In the genomic region with DNA sequence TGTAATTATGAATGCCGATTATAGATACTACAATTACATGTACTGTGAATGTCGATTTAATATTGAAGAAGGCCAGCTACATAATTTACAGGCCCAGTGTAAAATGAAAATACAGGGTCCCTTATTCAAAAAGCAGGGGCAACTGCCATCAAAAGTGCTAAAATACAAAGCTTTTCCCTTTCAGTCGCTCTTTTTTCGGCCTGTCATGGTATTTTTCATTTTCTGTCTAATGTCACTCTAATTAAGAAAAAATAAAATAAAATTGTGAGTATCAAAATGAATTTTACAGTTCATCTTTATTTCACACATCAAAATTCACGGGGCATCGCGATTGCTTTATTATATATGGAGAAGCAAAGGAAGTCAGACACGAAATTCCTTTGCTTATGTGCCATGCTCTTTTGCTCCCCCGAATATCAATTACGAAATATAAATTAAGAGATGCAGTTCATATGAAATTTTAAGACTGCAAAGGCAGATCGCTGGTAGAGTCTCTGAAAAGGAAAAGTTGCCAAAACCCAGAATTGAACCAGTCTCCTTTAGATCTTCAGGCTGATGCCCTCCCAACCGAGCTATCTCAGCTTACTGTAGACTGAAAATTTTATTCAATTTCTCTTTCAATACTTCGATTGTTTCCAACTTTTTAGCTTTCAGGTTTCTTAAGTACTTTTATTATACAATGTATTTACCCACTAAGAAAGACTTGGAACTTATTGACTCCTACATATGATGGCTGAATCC, we compare ENCODE assay signal across 1 cellular context.
TF ChIP-seq lines count a peak whose summit lies in the region.

No MANE protein-coding gene starts in this region.

TF ChIP-seq in K562, 482 proteins besides CTCF, POLR2A, EP300 and RAD21 (continued from another document):
- TF ChIP-seq, protein P1, sequence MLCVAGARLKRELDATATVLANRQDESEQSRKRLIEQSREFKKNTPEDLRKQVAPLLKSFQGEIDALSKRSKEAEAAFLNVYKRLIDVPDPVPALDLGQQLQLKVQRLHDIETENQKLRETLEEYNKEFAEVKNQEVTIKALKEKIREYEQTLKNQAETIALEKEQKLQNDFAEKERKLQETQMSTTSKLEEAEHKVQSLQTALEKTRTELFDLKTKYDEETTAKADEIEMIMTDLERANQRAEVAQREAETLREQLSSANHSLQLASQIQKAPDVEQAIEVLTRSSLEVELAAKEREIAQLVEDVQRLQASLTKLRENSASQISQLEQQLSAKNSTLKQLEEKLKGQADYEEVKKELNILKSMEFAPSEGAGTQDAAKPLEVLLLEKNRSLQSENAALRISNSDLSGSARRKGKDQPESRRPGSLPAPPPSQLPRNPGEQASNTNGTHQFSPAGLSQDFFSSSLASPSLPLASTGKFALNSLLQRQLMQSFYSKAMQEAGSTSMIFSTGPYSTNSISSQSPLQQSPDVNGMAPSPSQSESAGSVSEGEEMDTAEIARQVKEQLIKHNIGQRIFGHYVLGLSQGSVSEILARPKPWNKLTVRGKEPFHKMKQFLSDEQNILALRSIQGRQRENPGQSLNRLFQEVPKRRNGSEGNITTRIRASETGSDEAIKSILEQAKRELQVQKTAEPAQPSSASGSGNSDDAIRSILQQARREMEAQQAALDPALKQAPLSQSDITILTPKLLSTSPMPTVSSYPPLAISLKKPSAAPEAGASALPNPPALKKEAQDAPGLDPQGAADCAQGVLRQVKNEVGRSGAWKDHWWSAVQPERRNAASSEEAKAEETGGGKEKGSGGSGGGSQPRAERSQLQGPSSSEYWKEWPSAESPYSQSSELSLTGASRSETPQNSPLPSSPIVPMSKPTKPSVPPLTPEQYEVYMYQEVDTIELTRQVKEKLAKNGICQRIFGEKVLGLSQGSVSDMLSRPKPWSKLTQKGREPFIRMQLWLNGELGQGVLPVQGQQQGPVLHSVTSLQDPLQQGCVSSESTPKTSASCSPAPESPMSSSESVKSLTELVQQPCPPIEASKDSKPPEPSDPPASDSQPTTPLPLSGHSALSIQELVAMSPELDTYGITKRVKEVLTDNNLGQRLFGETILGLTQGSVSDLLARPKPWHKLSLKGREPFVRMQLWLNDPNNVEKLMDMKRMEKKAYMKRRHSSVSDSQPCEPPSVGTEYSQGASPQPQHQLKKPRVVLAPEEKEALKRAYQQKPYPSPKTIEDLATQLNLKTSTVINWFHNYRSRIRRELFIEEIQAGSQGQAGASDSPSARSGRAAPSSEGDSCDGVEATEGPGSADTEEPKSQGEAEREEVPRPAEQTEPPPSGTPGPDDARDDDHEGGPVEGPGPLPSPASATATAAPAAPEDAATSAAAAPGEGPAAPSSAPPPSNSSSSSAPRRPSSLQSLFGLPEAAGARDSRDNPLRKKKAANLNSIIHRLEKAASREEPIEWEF (CRISPR knock-in tag; IDR thresholded peaks at IDR 0.05): peak; percentile 61; the same call in 1 of the 2 replicates
- TF ChIP-seq STAT5A (IDR thresholded peaks at IDR 0.05; ENCODE audit: borderline replicate concordance, low read length): peak; percentile 11; the same call in 1 of the 2 replicates
- TF ChIP-seq SMARCB1 (IDR thresholded peaks at IDR 0.05; ENCODE audit: insufficient read length, low read depth): no peak
- peak; percentile 49; the same call in 1 of the 2 replicates for TF ChIP-seq TEAD4 (IDR thresholded peaks at IDR 0.05; ENCODE audit: low read length)
- TF ChIP-seq TEAD4 (CRISPR knock-in tag; IDR thresholded peaks at IDR 0.05; ENCODE audit: borderline replicate concordance): no peak
- TF ChIP-seq MTA2 (IDR thresholded peaks at IDR 0.05; ENCODE audit: low read depth): no peak
- TF ChIP-seq RBM17 (IDR thresholded peaks at IDR 0.05; ENCODE audit: borderline replicate concordance, low read depth, low read length): no peak
- TF ChIP-seq NBN (IDR thresholded peaks at IDR 0.05; ENCODE audit: low read depth): peak; percentile 39; the same call in 1 of the 2 replicates
- TF ChIP-seq CEBPG (CRISPR knock-in tag; IDR thresholded peaks at IDR 0.05): no peak
- TF ChIP-seq CEBPG (tag; conservative IDR thresholded peaks at IDR 0.05 in 1 of 2, IDR thresholded peaks at IDR 0.05 in 1 of 2): 0 out of 4 replicates have a peak, but pooled peaks have one; percentile 10 to 46
- no peak for TF ChIP-seq RBM15 (IDR thresholded peaks at IDR 0.05; ENCODE audit: insufficient read depth, low read length)
- peak; percentile 48; the same call in 1 of the 2 replicates for TF ChIP-seq ZNF592 (IDR thresholded peaks at IDR 0.05)
- TF ChIP-seq CBX8 (IDR thresholded peaks at IDR 0.05; ENCODE audit: borderline replicate concordance, extremely low read depth, low read depth, low read length, poor library complexity, severe bottlenecking): no peak
- TF ChIP-seq MBD1 (CRISPR knock-in tag; IDR thresholded peaks at IDR 0.05): peak; percentile 1; the same call in 1 of the 2 replicates
- TF ChIP-seq BDP1 (IDR thresholded peaks at IDR 0.05; ENCODE audit: insufficient read depth, insufficient read length): peak; percentile 13
- no peak for TF ChIP-seq LEF1 (IDR thresholded peaks at IDR 0.05)
- peak; percentile 64 for TF ChIP-seq CHD1 (IDR thresholded peaks at IDR 0.05; ENCODE audit: low read length)
- TF ChIP-seq POLR3A (IDR thresholded peaks at IDR 0.05; ENCODE audit: borderline replicate concordance, extremely low read depth, insufficient read depth, insufficient read length): peak; percentile 81
- TF ChIP-seq HIVEP1 (CRISPR knock-in tag; IDR thresholded peaks at IDR 0.05): no peak
- no peak for TF ChIP-seq ZNF282 (CRISPR knock-in tag; IDR thresholded peaks at IDR 0.05)
- TF ChIP-seq RNF2 (IDR thresholded peaks at IDR 0.05): no peak
- no peak for TF ChIP-seq GTF2A2 (tag; IDR thresholded peaks at IDR 0.05)
- TF ChIP-seq NFATC3 (IDR thresholded peaks at IDR 0.05): no peak
- TF ChIP-seq, protein P2, sequence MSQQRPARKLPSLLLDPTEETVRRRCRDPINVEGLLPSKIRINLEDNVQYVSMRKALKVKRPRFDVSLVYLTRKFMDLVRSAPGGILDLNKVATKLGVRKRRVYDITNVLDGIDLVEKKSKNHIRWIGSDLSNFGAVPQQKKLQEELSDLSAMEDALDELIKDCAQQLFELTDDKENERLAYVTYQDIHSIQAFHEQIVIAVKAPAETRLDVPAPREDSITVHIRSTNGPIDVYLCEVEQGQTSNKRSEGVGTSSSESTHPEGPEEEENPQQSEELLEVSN (IDR thresholded peaks at IDR 0.05; ENCODE audit: borderline replicate concordance in 1 of 2, extremely low read depth in 1 of 2, insufficient read depth in 1 of 2, insufficient read length in 1 of 2, low read depth in 1 of 2, low read length in 1 of 2, poor library complexity in 1 of 2, severe bottlenecking in 1 of 2): no peak
- TF ChIP-seq SMAD4 (CRISPR knock-in tag; conservative IDR thresholded peaks at IDR 0.05): peak; percentile 28; the same call in 1 of the 2 replicates
- TF ChIP-seq NCOA1 (IDR thresholded peaks at IDR 0.05; ENCODE audit: low read depth): no peak
- peak; percentile 10; the same call in 1 of the 2 replicates for TF ChIP-seq VEZF1 (CRISPR knock-in tag; IDR thresholded peaks at IDR 0.05)
